ENCODE assay signal across 16 cellular contexts in the genomic region with DNA sequence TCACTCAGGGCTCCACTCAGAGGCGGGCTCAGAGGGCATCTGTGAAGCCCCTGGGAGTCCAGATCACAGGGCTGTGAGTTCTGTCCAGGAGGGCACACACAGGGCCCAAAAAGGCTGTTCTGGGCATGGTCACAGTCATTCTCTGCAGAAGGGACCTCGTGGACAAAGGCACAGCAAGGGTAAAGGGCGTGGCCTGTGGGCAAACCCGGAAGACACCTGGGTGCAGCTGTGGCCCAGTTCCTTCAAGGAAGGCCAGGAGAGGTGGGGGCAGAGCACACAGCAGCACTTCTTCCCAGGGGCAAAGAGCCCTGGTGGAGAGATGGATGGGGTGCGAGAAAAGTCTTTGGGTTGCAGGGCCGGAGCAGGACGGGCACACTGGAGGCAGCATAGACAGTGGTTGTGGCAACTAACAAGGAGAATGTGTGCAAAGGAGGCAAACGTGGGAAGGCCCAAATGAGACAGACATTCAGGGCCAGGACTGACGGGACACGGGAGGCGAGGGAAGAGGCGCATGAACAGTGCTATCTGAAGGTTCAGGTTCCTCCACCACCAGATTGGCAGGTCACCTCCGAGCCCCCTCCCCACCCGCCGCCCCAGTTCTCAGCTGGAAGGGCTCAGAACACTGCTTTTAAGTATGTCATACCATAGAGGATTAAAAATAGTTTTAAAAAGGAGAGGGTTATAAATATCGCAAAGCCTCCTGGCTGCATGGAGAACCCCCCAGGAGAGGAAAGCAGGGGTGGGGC. TPM values are rescaled to one million over a fixed set of nuclear protein-coding genes. Genes with fewer than 3 reads are reported as not detected.
DNase-seq lines count a peak whose midpoint lies in the region; ATAC-seq and TF ChIP-seq lines count a peak whose summit lies in the region.
"Had no signal": no experiment of that assay in that cellular context is flagged by ENCODE, and none has a peak within 500 bp of the region (broad histone marks: within the 10 kb centered on the region; RNA-seq: fewer than 3 reads in every experiment).

No MANE protein-coding gene starts in this region.

- peaks cover 0 to 18% (median 9%) of the 10 kb centered on the region in 11 experiments; a peak in 10 of 22 replicates for H3K9me3 ChIP-seq in BLaER1 treated with 17β-estradiol and CSF1 and Interleukin-3, amounts not matched to agents 10 nM and 100 nM (replicated peaks in 1 of 11)
- H3K9me3 ChIP-seq in gastrocnemius medialis, result no peaks in the 10 kb centered on the region

- no peaks in the 10 kb centered on the region for H3K27me3 ChIP-seq in BLaER1 treated with 17β-estradiol and CSF1 and Interleukin-3, amounts not matched to agents 10 nM and 100 nM
- no peaks in the 10 kb centered on the region for H3K27me3 ChIP-seq in layer of hippocampus (ENCODE audit: control insufficient read depth, insufficient read depth, low read length)
- H3K27me3 ChIP-seq in gastrocnemius medialis, result no peaks in the 10 kb centered on the region

- H3K4me3 ChIP-seq in BLaER1 treated with 17β-estradiol and CSF1 and Interleukin-3, amounts not matched to agents 10 nM and 100 nM, result no peak overlapping the region
- H3K4me3 ChIP-seq in gastrocnemius medialis, result no peak overlapping the region
- H3K4me3 ChIP-seq: GM12878 had no signal

- H3K36me3 ChIP-seq in BLaER1 treated with 17β-estradiol and CSF1 and Interleukin-3, amounts not matched to agents 10 nM and 100 nM, result peaks cover 0 to 9% (median 0%) of the 10 kb centered on the region in 11 experiments; a peak in 1 of 22 replicates
- no peaks in the 10 kb centered on the region for H3K36me3 ChIP-seq in gastrocnemius medialis

- no peak for TF ChIP-seq CTCF in gastrocnemius medialis (IDR thresholded peaks at IDR 0.05 in 4 of 5, conservative IDR thresholded peaks at IDR 0.05 in 1 of 5)

- H3K27ac ChIP-seq in BLaER1 treated with 17β-estradiol and CSF1 and Interleukin-3, amounts not matched to agents 10 nM and 100 nM, result no peak overlapping the region
- H3K27ac ChIP-seq in angular gyrus (ENCODE audit: low read depth, low read length) (peak overlapping the region; percentile 22), layer of hippocampus (ENCODE audit: low read depth, low read length) (peak overlapping the region; percentile 72), gastrocnemius medialis (peak overlapping the region in 3 of 4 donors; percentile 8 to 42 (median 39))

- peaks cover 53 to 72% (median 63%) of the 10 kb centered on the region in 10 experiments for H3K4me1 ChIP-seq in BLaER1 treated with 17β-estradiol and CSF1 and Interleukin-3, amounts not matched to agents 10 nM and 100 nM
- no peaks in the 10 kb centered on the region for H3K4me1 ChIP-seq in gastrocnemius medialis

- ATAC-seq in gastrocnemius medialis, result no peak
- no peak for ATAC-seq in HG02970 (IDR thresholded peaks at IDR 0.05; ENCODE audit: low FRiP score, unreplicated experiment)
- no peak for ATAC-seq in GM18511 (IDR thresholded peaks at IDR 0.05; ENCODE audit: unreplicated experiment)
- ATAC-seq: GM12878 had no signal

- no peak for DNase-seq in gastrocnemius medialis
- no peak for DNase-seq in stimulated activated naive CD4-positive, alpha-beta T cell (lab: John Stamatoyannopoulos, UW)
- no peak for DNase-seq in stimulated activated CD4-positive, alpha-beta T cell treated with anti-CD3 and anti-CD28 coated beads, Interleukin-2, amount 100 ng/mL, for 24 hours
- DNase-seq: CD8-positive, alpha-beta memory T cell; GDM1; KG1; NCI-H1436 treated with DMSO at 0.1 percent for 48 hours; NCI-H2081 treated with DMSO at 0.1 percent for 48 hours; NCI-H510A treated with DMSO at 0.1 percent for 48 hours; Right ventricle myocardium superior had no signal

- intact Hi-C loops in gastrocnemius medialis (cut with DNase I; ENCODE audit: low total_unique reads), result no loop called here

- no peak overlapping the region for H3K9ac ChIP-seq in BLaER1 treated with 17β-estradiol and CSF1 and Interleukin-3, amounts not matched to agents 10 nM and 100 nM

- no peaks in the 10 kb centered on the region; a peak in 3 of 22 replicates for H4K20me1 ChIP-seq in BLaER1 treated with 17β-estradiol and CSF1 and Interleukin-3, amounts not matched to agents 10 nM and 100 nM

- peak overlapping the region; percentile 14 to 75 (median 67); a peak in 17 of 22 replicates for H3K4me2 ChIP-seq in BLaER1 treated with 17β-estradiol and CSF1 and Interleukin-3, amounts not matched to agents 10 nM and 100 nM

- in situ Hi-C loops in gastrocnemius medialis (cut with MboI; ENCODE audit: low sequenced_read_pairs in 4 of 4), result no loop called here

- no peak for TF ChIP-seq POLR2A in gastrocnemius medialis (IDR thresholded peaks at IDR 0.05)

RNA-seq across cellular contexts. Expression of a gene that starts 8.9 kb away (rescaled TPM):
- total RNA-seq in gastrocnemius medialis, result 1 to 10 TPM; 3.8 to 8.8 (median 5.8) TPM

Comparison
In these comparisons a context has a peak if more than half of its experiments do, and no peak if none do; other contexts are left out.
1. H3K27ac ChIP-seq: peak in angular gyrus (single experiment), layer of hippocampus (single experiment) and gastrocnemius medialis (3 of 4); none in BLaER1 treated with 17β-estradiol and CSF1 and Interleukin-3, amounts not matched to agents 10 nM and 100 nM (0 of 11).